25 cellular contexts compared by ENCODE assay signal in the genomic region with DNA sequence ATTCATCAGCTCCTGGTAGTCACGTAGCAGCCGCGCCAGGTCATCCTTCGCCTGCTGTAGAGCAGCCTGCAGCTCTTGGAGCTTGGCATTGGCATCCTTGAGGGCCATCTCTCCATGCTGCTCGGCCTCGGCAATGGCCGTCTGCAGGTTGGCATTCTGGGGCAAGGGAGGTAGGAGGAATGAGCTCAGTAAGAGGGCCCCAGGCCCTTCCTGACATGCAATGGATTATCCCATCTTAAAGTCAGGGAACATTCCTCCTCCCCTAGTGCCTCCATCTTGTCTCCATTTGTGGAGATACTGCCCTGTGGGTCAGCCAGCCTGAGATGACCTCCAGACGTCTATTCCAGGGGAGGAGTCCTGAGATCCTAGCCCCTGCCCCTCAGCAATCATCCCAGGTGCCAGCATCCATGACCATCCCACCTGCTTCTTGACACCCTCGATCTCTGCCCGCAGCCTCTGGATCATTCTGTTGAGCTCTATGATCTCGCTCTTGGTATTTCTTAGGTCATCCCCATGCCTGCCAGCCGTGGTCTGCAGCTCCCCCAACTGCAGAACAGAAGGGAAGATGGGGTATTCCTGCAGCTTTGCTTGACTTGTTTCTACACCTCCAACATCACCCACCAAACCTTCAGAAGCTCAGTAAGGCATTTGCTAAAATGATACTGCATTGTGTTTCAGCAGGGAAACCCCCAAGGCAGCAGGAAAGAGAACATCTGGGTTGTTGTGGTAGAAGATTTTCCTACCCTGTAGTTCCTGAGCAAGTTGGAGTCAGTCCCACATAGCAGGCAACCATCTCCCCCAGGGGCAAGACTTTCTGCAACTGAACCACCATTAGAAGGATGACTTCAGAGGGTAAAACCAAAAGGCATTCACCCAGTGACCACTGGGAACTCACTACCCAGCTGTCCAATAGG. TPM values are rescaled to one million over a fixed set of nuclear protein-coding genes. Genes with fewer than 3 reads are reported as not detected.
"Had no signal": no experiment of that assay in that cellular context is flagged by ENCODE, and none has a peak within 500 bp of the region (broad histone marks: within the 10 kb centered on the region; RNA-seq: fewer than 3 reads in every experiment).

No MANE protein-coding gene starts in this region.

- H3K9me3 ChIP-seq: heart right ventricle, neutrophil, right atrium auricular region, sigmoid colon, tibial artery, upper lobe of left lung, vagina had no signal

- ATAC-seq: esophagus mucosa; heart right ventricle; naive thymus-derived CD4-positive, alpha-beta T cell had no signal

- H3K27me3 ChIP-seq: right atrium auricular region, vagina had no signal

- H3K4me3 ChIP-seq: heart right ventricle, right atrium auricular region, sigmoid colon, skin epidermis, tibial artery, upper lobe of left lung, vagina had no signal

- H3K4me3 Mint-ChIP-seq: nephron progenitor cell had no signal

- H3K27ac Mint-ChIP-seq: nephron progenitor cell had no signal

- DNase-seq: effector memory CD4-positive, alpha-beta T cell; heart right ventricle; hypothalamus; kidney glomerular epithelial cell; mammary epithelial cell; naive thymus-derived CD4-positive, alpha-beta T cell; nephron progenitor cell; sigmoid colon; stimulated activated CD4-positive, alpha-beta T cell treated with anti-CD3 and anti-CD28 coated beads, Interleukin-12 subunit alpha, Interleukin-12 subunit beta, amount 100 ng/mL, for 4 hours; stimulated activated naive CD4-positive, alpha-beta T cell treated with Interleukin-2 at 50 U/mL for 16 hours; tibial artery; upper lobe of left lung had no signal

- H3K36me3 ChIP-seq: heart right ventricle, neutrophil, right atrium auricular region, sigmoid colon, tibial artery, upper lobe of left lung, vagina had no signal

- H3K36me3 Mint-ChIP-seq: naive thymus-derived CD4-positive, alpha-beta T cell had no signal

- H3K9me3 Mint-ChIP-seq: nephron progenitor cell had no signal

- H3K4me1 Mint-ChIP-seq: nephron progenitor cell had no signal

- H3K27ac ChIP-seq: heart right ventricle, neutrophil, right atrium auricular region, sigmoid colon, skin epidermis, tibial artery, upper lobe of left lung, vagina had no signal

RNA-seq across cellular contexts. Expression of gene KRT3, which starts 4.4 kb away (rescaled TPM):
- total RNA-seq: fibroblast of lung; frontal cortex; heart right ventricle; liver; mammary epithelial cell; mesenteric fat pad; mononuclear cell; naive thymus-derived CD4-positive, alpha-beta T cell; osteocyte; right atrium auricular region; sigmoid colon; temporal lobe; upper lobe of left lung; vagina had no signal

RNA-seq across cellular contexts. Expression of gene KRT76, which starts 14.4 kb away (rescaled TPM):
- total RNA-seq: fibroblast of lung; frontal cortex; glomerular endothelial cell; heart right ventricle; liver; mammary epithelial cell; mesenteric fat pad; mononuclear cell; naive thymus-derived CD4-positive, alpha-beta T cell; osteocyte; right atrium auricular region; sigmoid colon; temporal lobe; upper lobe of left lung; vagina had no signal

RNA-seq across cellular contexts. Expression of gene KRT4, which starts 22.4 kb away (rescaled TPM):
- total RNA-seq: frontal cortex; glomerular endothelial cell; heart right ventricle; mammary epithelial cell; mesenteric fat pad; mononuclear cell; naive thymus-derived CD4-positive, alpha-beta T cell; osteocyte; right atrium auricular region; sigmoid colon; temporal lobe had no signal

RNA-seq across cellular contexts. Expression of gene KRT79, which starts 42.6 kb away (rescaled TPM):
- total RNA-seq: fibroblast of lung; frontal cortex; heart right ventricle; liver; mammary epithelial cell; mononuclear cell; naive thymus-derived CD4-positive, alpha-beta T cell; osteocyte; right atrium auricular region; sigmoid colon; temporal lobe had no signal

RNA-seq across cellular contexts. Expression of gene KRT78, which starts 57.3 kb away (rescaled TPM):
- total RNA-seq: fibroblast of lung; frontal cortex; glomerular endothelial cell; heart right ventricle; liver; mammary epithelial cell; mesenteric fat pad; mononuclear cell; naive thymus-derived CD4-positive, alpha-beta T cell; osteocyte; right atrium auricular region; sigmoid colon; temporal lobe had no signal
